8 cellular contexts compared by ENCODE assay signal in the genomic region with DNA sequence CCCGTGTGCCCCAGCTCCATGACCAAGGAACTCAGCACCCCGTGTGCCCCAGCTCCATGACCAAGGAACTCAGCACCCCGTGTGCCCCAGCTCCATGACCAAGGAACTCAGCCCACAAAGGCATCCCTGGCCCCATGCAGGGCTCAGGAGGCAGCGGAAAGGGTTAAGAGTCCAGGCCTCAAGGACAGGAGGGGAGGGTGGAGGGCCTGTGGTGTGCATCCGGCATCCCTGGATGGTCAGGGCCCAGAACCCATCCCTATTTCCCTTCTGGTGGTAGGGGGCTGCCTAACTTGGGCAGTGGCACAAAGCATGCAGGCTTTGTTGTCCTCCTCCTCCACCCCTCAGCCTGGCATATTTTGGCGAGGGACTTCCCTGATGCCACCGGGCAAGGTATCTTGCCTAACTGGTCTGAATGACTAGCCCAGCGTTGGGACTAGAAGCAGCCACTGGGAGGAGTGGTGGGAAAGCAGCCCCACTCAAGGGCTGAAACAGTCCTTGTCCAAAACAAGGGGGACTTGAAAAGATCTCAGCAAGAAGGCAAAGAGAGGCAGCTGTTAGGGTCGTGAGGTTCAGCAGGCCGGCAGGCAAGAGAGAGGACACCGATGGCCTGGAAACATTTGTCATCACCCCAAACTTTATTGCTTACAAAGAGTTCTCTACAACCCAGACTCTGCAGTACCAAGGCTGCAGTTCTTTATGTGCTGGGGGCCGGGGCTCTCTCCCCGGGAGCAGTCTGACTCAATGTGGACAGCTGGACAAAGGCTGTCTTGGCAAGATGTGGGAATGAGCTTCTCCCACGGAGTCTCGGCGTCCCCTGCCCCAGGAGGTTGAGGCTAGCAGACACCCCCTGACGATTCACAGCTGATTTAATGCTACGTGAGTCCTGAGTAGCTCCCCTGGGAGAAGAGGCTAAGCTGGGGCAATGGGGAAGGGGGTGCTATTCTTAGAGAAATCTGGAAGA. TPM values are rescaled to one million over a fixed set of nuclear protein-coding genes. Genes with fewer than 3 reads are reported as not detected.
DNase-seq lines count a peak whose midpoint lies in the region; ATAC-seq, FAIRE-seq and TF ChIP-seq lines count a peak whose summit lies in the region.

No MANE protein-coding gene starts in this region.

- H3K27me3 Mint-ChIP-seq in T-cell: no peaks in the 10 kb centered on the region

- TF ChIP-seq CTCF in GM12864 (IDR thresholded peaks at IDR 0.05; ENCODE audit: low read depth, low read length, missing control alignments) (no peak), pancreas (IDR thresholded peaks at IDR 0.05) (no peak)

- intact Hi-C loops in pancreas (cut with DNase I): no loop called here

- peaks cover 26 to 30% (median 30%) of the 10 kb centered on the region in 3 donors for H3K4me1 Mint-ChIP-seq in T-cell

- peaks cover 0 to 37% (median 15%) of the 10 kb centered on the region in 3 donors for H3K36me3 ChIP-seq in pancreas

- H3K27me3 ChIP-seq in pancreas: no peaks in the 10 kb centered on the region

- H3K4me3 Mint-ChIP-seq in T-cell: peak overlapping the region; percentile 80 to 82 (median 82)

- H3K4me3 ChIP-seq in GM12864 (ENCODE audit: low read depth, low read length) (peak overlapping the region; percentile 48), pancreas (peak overlapping the region in 2 of 4 donors; percentile 55 to 58)

- ATAC-seq in T-cell (replicated peaks in 1 of 4) (peak in 3 of 4 experiments; percentile 7 to 24 (median 11)), pancreas (peak; percentile 5 to 23 (median 12)), HG03442 (IDR thresholded peaks at IDR 0.05; ENCODE audit: unreplicated experiment) (no peak)

- H3K4me1 ChIP-seq in pancreas: peaks cover 0 to 5% (median 0%) of the 10 kb centered on the region in 3 donors

- DNase-seq in GM12864 (ENCODE audit: low read depth) (no peak), T-cell (no peak), fibroblast of gingiva (ENCODE audit: low read depth) (peak; percentile 22), pancreas (no peak), EL (no peak), SKM-1 treated with dmso at 0.1 percent for 144 hours (lab: John Stamatoyannopoulos, UW; ENCODE audit: unreplicated experiment) (no peak)
- DNase-seq in stimulated activated CD4-positive, alpha-beta T cell treated with anti-CD3 and anti-CD28 coated beads, Interleukin-1b, Interleukin-23, amount 100 ng/mL, for 48 hours: no peak

- H3K36me3 Mint-ChIP-seq in T-cell: peaks cover 13% of the 10 kb centered on the region

- FAIRE-seq in pancreas (lab: Jason Lieb, UNC): no peak

- 61 to 63% methylated on average over 17 to 18 of the region's 18 CpGs for WGBS in pancreas, 2 donors

- no peak overlapping the region for H3K27ac ChIP-seq in pancreas

- no peaks in the 10 kb centered on the region for H3K9me3 Mint-ChIP-seq in T-cell

- no peaks in the 10 kb centered on the region for H3K9me3 ChIP-seq in pancreas

- H3K27ac Mint-ChIP-seq in T-cell: peak overlapping the region; percentile 84 to 93

- POLR2A ChIA-PET in T-cell (lab: Charles Lee): interaction anchor here in 1 of 2 donors (0.5 kb wide), 1 partner anchor 105 kb away, joined by 3 read pairs; no protein-coding TSS in a partner anchor

- CTCF ChIA-PET in T-cell (lab: Charles Lee): interaction anchor here (0.9 to 1.4 kb wide), 3 partner anchors 28 to 127 kb away, joined by 3 to 4 read pairs (median 3); a partner anchor contains a TSS

RNA-seq across cellular contexts. Expression of a gene that starts 0.9 kb away (rescaled TPM):
- total RNA-seq in T-cell: under 1 TPM in 4 of 5 donors, not detected in 1; 0.37 to 0.55 (median 0.42) TPM
- under 1 TPM in 2 of 6 donors, not detected in 4; 0.12 to 0.14 TPM for total RNA-seq in pancreas
- under 1 TPM; 0.07 to 0.19 TPM for polyA plus RNA-seq in pancreas

RNA-seq across cellular contexts. Expression of a gene that starts 41.1 kb away (rescaled TPM):
- total RNA-seq in T-cell (100 to 1,000 TPM; 362 to 473 (median 457) TPM), pancreas (10 to 100 TPM in 2 of 6 donors, 1 to 10 TPM in 4; 1.9 to 22.1 (median 4.6) TPM)
- polyA plus RNA-seq in pancreas: 1 to 10 TPM; 5.2 to 7.0 TPM

RNA-seq across cellular contexts. Expression of a gene that starts 54.0 kb away (rescaled TPM):
- total RNA-seq in T-cell (10 to 100 TPM; 34.4 to 49.8 (median 42.8) TPM), pancreas (10 to 100 TPM in 1 of 6 donors, 1 to 10 TPM in 5; 6.1 to 16.4 (median 7.3) TPM)
- polyA plus RNA-seq in pancreas: 10 to 100 TPM; 13.2 to 16.2 TPM

Comparison
In these comparisons a context has a peak if more than half of its experiments do, and no peak if none do; other contexts are left out.
1. RNA of a gene that starts 41.1 kb away (total RNA-seq): 362 to 473 TPM in T-cell; 1.9 to 22.1 TPM in pancreas; every median in the first group is over 10 times any median in the second.